Comparison of ENCODE assay signal across 2 cellular contexts in genomic region chr1:44021581-44022321, GRCh38.
TF ChIP-seq lines count a peak whose summit lies in the region.

No MANE protein-coding gene starts in this region.

TF ChIP-seq in HepG2, 621 proteins besides CTCF, POLR2A, EP300 and RAD21:
- TF ChIP-seq MAFF (IDR thresholded peaks at IDR 0.05; ENCODE audit: low read depth, low read length) (peak; percentile 55; the same call in 1 of the 2 replicates), MAFK (conservative IDR thresholded peaks at IDR 0.05 in 1 of 2, IDR thresholded peaks at IDR 0.05 in 1 of 2; ENCODE audit: low read length in 2 of 2) (peak; percentile 58 to 64), ATF4 (CRISPR knock-in tag; IDR thresholded peaks at IDR 0.05) (no peak), PBX3 (CRISPR knock-in tag; IDR thresholded peaks at IDR 0.05; ENCODE audit: borderline replicate concordance) (no peak)

TF ChIP-seq in SK-N-SH, 30 proteins besides CTCF, POLR2A, EP300 and RAD21:
- TF ChIP-seq USF1 (IDR thresholded peaks at IDR 0.05; ENCODE audit: borderline replicate concordance, low read depth), result no peak
- TF ChIP-seq NFIC (IDR thresholded peaks at IDR 0.05; ENCODE audit: borderline replicate concordance), result no peak
- TF ChIP-seq EZH2phosphoT487 (IDR thresholded peaks at IDR 0.05; ENCODE audit: borderline replicate concordance, low read depth), result no peak
- no peak for TF ChIP-seq PBX3 (IDR thresholded peaks at IDR 0.05)
- no peak for TF ChIP-seq ZBTB33 (IDR thresholded peaks at IDR 0.05; ENCODE audit: borderline replicate concordance, low read depth)
- no peak for TF ChIP-seq RFX5 (IDR thresholded peaks at IDR 0.05; ENCODE audit: low read length)
- no peak for TF ChIP-seq CHD2 (IDR thresholded peaks at IDR 0.05; ENCODE audit: low read length, partially characterized antibody)
- TF ChIP-seq SMC3 (IDR thresholded peaks at IDR 0.05; ENCODE audit: low read depth, low read length), result no peak
- TF ChIP-seq TCF12 (IDR thresholded peaks at IDR 0.05), result no peak
- no peak for TF ChIP-seq TEAD4 (IDR thresholded peaks at IDR 0.05; ENCODE audit: borderline replicate concordance, insufficient read depth)
- no peak for TF ChIP-seq JUND (IDR thresholded peaks at IDR 0.05)
- TF ChIP-seq SIN3A (IDR thresholded peaks at IDR 0.05; ENCODE audit: borderline replicate concordance, low read depth, low read length), result no peak
